In genomic region chr17:49968380-49969133, GRCh38 we compare ENCODE assay signal across 9 cellular contexts. TPM values are rescaled to one million over a fixed set of nuclear protein-coding genes. Genes with fewer than 3 reads are reported as not detected.
DNase-seq lines count a peak whose midpoint lies in the region; ATAC-seq and TF ChIP-seq lines count a peak whose summit lies in the region.
"Had no signal": no experiment of that assay in that cellular context is flagged by ENCODE, and none has a peak within 500 bp of the region (broad histone marks: within the 10 kb centered on the region; RNA-seq: fewer than 3 reads in every experiment).

No MANE protein-coding gene starts in this region.

- H3K4me3 ChIP-seq in OCI-LY3 (ENCODE audit: low read length) (peak overlapping the region; percentile 97), fibroblast of mammary gland (ENCODE audit: control insufficient read depth, low read depth, low read length) (peak overlapping the region; percentile 23), tibial nerve (peak overlapping the region; percentile 15 to 48 (median 37))

- no peaks in the 10 kb centered on the region for H3K9me3 Mint-ChIP-seq in activated T-cell treated with anti-CD3 and anti-CD28 coated beads, Interleukin-2, amount 50 U/mL, for 24 hours

- H3K79me2 ChIP-seq in OCI-LY3 (ENCODE audit: low read length): no peaks in the 10 kb centered on the region

- TF ChIP-seq CTCF in OCI-LY3 (IDR thresholded peaks at IDR 0.05; ENCODE audit: low read depth, low read length) (no peak), fibroblast of mammary gland (conservative IDR thresholded peaks at IDR 0.05; ENCODE audit: control insufficient read depth, insufficient read depth, low read depth, low read length) (no peak), omental fat pad (IDR thresholded peaks at IDR 0.05) (no peak), tibial nerve (IDR thresholded peaks at IDR 0.05) (no peak)

- no peak for TF ChIP-seq EP300 in tibial nerve (IDR thresholded peaks at IDR 0.05)

- DNase-seq in ELF-1 (ENCODE audit: low read depth, low spot score): peak; percentile 88
- peak; percentile 84 for DNase-seq in activated T-cell treated with anti-CD3 and anti-CD28 coated beads, Interleukin-2, amount 50 U/mL, for 24 hours
- peak; percentile 59 for DNase-seq in fibroblast of mammary gland (ENCODE audit: low read depth)
- DNase-seq in omental fat pad (ENCODE audit: low spot score): peak; percentile 26
- no peak for DNase-seq in tibial nerve (ENCODE audit: low spot score in 2 of 2)

- peak overlapping the region; percentile 98 for H3K9ac ChIP-seq in OCI-LY3 (ENCODE audit: low read length)

- no peaks in the 10 kb centered on the region for H3K36me3 Mint-ChIP-seq in activated T-cell treated with anti-CD3 and anti-CD28 coated beads, Interleukin-2, amount 50 U/mL, for 24 hours (ENCODE audit: low read depth)

- H3K27ac ChIP-seq in OCI-LY3 (ENCODE audit: low read length) (peak overlapping the region; percentile 63), tibial nerve (no peak overlapping the region)

- H3K9me3 ChIP-seq in OCI-LY3 (ENCODE audit: insufficient read depth, low read length) (no peaks in the 10 kb centered on the region), tibial nerve (no peaks in the 10 kb centered on the region)

- H3K27me3 Mint-ChIP-seq in activated T-cell treated with anti-CD3 and anti-CD28 coated beads, Interleukin-2, amount 50 U/mL, for 24 hours: peaks cover 93% of the 10 kb centered on the region

- H3K4me3 Mint-ChIP-seq in activated T-cell treated with anti-CD3 and anti-CD28 coated beads, Interleukin-2, amount 50 U/mL, for 24 hours: peak overlapping the region; percentile 84

- H3K4me1 ChIP-seq in OCI-LY3 (ENCODE audit: low read length) (peaks cover 6% of the 10 kb centered on the region; the same call in 1 of the 2 replicates), tibial nerve (peaks cover 0 to 62% (median 24%) of the 10 kb centered on the region in 4 donors)

- H3K4me2 ChIP-seq in OCI-LY3 (ENCODE audit: low read length): peak overlapping the region; percentile 92

- H3K27ac Mint-ChIP-seq in activated T-cell treated with anti-CD3 and anti-CD28 coated beads, Interleukin-2, amount 50 U/mL, for 24 hours: peak overlapping the region; percentile 45

- no peaks in the 10 kb centered on the region for H3K36me3 ChIP-seq in OCI-LY3 (replicated peaks; ENCODE audit: low read depth, low read length)
- H3K36me3 ChIP-seq in tibial nerve: no peaks in the 10 kb centered on the region

- TF ChIP-seq POLR2A in tibial nerve (IDR thresholded peaks at IDR 0.05): no peak

- peaks cover 10% of the 10 kb centered on the region for H3K27me3 ChIP-seq in OCI-LY3 (ENCODE audit: low read depth, low read length)
- H3K27me3 ChIP-seq in tibial nerve: peaks cover 8 to 98% of the 10 kb centered on the region in 2 donors

- H3K4me1 Mint-ChIP-seq in activated T-cell treated with anti-CD3 and anti-CD28 coated beads, Interleukin-2, amount 50 U/mL, for 24 hours (ENCODE audit: low read depth): peaks cover 54% of the 10 kb centered on the region

- ATAC-seq in HG03175 (IDR thresholded peaks at IDR 0.05; ENCODE audit: unreplicated experiment) (peak; percentile 46), omental fat pad (ENCODE audit: low FRiP score) (peak; percentile 82), GM18870 (IDR thresholded peaks at IDR 0.05; ENCODE audit: unreplicated experiment) (no peak)

- 2 to 4% methylated on average over 17 to 43 of the region's 65 CpGs for WGBS in tibial nerve, 2 donors

- no peaks in the 10 kb centered on the region for H4K20me1 ChIP-seq in OCI-LY3 (ENCODE audit: insufficient read depth, low read length)

- H2AFZ ChIP-seq in OCI-LY3 (ENCODE audit: low read depth, low read length): peak overlapping the region; percentile 90

RNA-seq across cellular contexts. Expression of gene DLX4, which starts 0.4 kb away (rescaled TPM):
- total RNA-seq in omental fat pad: under 1 TPM in 1 of 4 donors, not detected in 3; 0.37 TPM
- not detected for total RNA-seq in tibial nerve
- total RNA-seq: liver had no signal

RNA-seq across cellular contexts. Expression of gene DLX3, which starts 26.5 kb away (rescaled TPM):
- under 1 TPM in 1 of 4 donors, not detected in 3; 0.28 TPM for total RNA-seq in omental fat pad
- under 1 TPM in 1 of 4 donors, not detected in 3; 0.30 TPM for total RNA-seq in tibial nerve
- total RNA-seq: liver had no signal

Comparison
In these comparisons a context has a peak if more than half of its experiments do, and no peak if none do; other contexts are left out.
1. DNase-seq: peak in ELF-1 (single experiment), activated T-cell treated with anti-CD3 and anti-CD28 coated beads, Interleukin-2, amount 50 U/mL, for 24 hours (single experiment), fibroblast of mammary gland (single experiment) and omental fat pad (single experiment); none in tibial nerve (0 of 2).
2. H3K4me3 ChIP-seq: peak in every context shown above with its lines; median percentile 97 in OCI-LY3; 37 in tibial nerve; 23 in fibroblast of mammary gland.